8 cellular contexts compared by ENCODE assay signal in the genomic region with DNA sequence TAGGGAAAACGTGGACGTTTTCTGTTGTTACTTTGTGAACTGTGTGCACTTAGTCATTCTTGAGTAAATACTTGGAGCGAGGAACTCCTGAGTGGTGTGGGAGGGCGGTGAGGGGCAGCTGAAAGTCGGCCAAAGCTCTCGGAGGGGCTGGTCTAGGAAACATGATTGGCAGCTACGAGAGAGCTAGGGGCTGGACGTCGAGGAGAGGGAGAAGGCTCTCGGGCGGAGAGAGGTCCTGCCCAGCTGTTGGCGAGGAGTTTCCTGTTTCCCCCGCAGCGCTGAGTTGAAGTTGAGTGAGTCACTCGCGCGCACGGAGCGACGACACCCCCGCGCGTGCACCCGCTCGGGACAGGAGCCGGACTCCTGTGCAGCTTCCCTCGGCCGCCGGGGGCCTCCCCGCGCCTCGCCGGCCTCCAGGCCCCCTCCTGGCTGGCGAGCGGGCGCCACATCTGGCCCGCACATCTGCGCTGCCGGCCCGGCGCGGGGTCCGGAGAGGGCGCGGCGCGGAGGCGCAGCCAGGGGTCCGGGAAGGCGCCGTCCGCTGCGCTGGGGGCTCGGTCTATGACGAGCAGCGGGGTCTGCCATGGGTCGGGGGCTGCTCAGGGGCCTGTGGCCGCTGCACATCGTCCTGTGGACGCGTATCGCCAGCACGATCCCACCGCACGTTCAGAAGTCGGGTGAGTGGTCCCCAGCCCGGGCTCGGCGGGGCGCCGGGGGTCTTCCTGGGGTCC. TPM values are rescaled to one million over a fixed set of nuclear protein-coding genes. Genes with fewer than 3 reads are reported as not detected.
DNase-seq lines count a peak whose midpoint lies in the region; ATAC-seq, FAIRE-seq and TF ChIP-seq lines count a peak whose summit lies in the region.

A gene (plus strand): TSS at position 301 of the 731 bp plus-strand sequence. CDS start 283 bp downstream, at position 584.

- H3K27ac Mint-ChIP-seq in Calu3 (ENCODE audit: unreplicated experiment) = peak within 1 kb of the TSS; percentile 82
- peak within 1 kb of the TSS; percentile 100 for H3K27ac Mint-ChIP-seq in activated naive CD4-positive, alpha-beta T cell treated with anti-CD3 and anti-CD28 coated beads for 36 hours

- peak within 1 kb of the TSS; percentile 66 for H3K4me3 Mint-ChIP-seq in Calu3 (ENCODE audit: low read depth, unreplicated experiment)
- peak within 1 kb of the TSS; percentile 94 for H3K4me3 Mint-ChIP-seq in activated naive CD4-positive, alpha-beta T cell treated with anti-CD3 and anti-CD28 coated beads for 36 hours

- no peaks in the 10 kb centered on the region for H3K9me3 ChIP-seq in SK-N-MC (ENCODE audit: low read depth, low read length)

- DNase-seq in Calu3 (peak; percentile 95), HTR-8/SVneo (ENCODE audit: insufficient read length, low spot score) (peak; percentile 86), SK-N-MC (ENCODE audit: low read depth, low spot score) (no peak), germinal center (ENCODE audit: low spot score) (peak; percentile 80), nucleus accumbens (lab: John Stamatoyannopoulos, UW) (peak in 51 of 56 donors; percentile 7 to 79 (median 37)), superior temporal gyrus (ENCODE audit: extremely low spot score) (peak; percentile 41)
- DNase-seq in activated naive CD4-positive, alpha-beta T cell treated with anti-CD3 and anti-CD28 coated beads for 36 hours = peak; percentile 90

- CTCF ChIA-PET in Calu3 (lab: Charles Lee) = interaction anchor here (0.9 to 1.4 kb wide), 4 partner anchors 9 to 204 kb away, joined by 3 to 7 read pairs (median 5); no protein-coding TSS in a partner anchor
- CTCF ChIA-PET in activated naive CD4-positive, alpha-beta T cell treated with anti-CD3 and anti-CD28 coated beads for 36 hours (lab: Charles Lee) = interaction anchor here (0.7 to 4.1 kb wide), 6 partner anchors 9 to 287 kb away, joined by 3 to 13 read pairs (median 4); no protein-coding TSS in a partner anchor

- H3K4me1 Mint-ChIP-seq in Calu3 (ENCODE audit: low read depth, unreplicated experiment) = peaks cover 49% of the 10 kb centered on the region
- peaks cover 52% of the 10 kb centered on the region for H3K4me1 Mint-ChIP-seq in activated naive CD4-positive, alpha-beta T cell treated with anti-CD3 and anti-CD28 coated beads for 36 hours (ENCODE audit: low read depth)

- H3K4me3 ChIP-seq in SK-N-MC = peak within 1 kb of the TSS; percentile 74

- no peaks in the 10 kb centered on the region for H3K9me3 Mint-ChIP-seq in Calu3 (ENCODE audit: low read depth, unreplicated experiment)
- peaks cover 2% of the 10 kb centered on the region for H3K9me3 Mint-ChIP-seq in activated naive CD4-positive, alpha-beta T cell treated with anti-CD3 and anti-CD28 coated beads for 36 hours

- H3K27me3 Mint-ChIP-seq in Calu3 (ENCODE audit: unreplicated experiment) = no peaks in the 10 kb centered on the region
- no peaks in the 10 kb centered on the region for H3K27me3 Mint-ChIP-seq in activated naive CD4-positive, alpha-beta T cell treated with anti-CD3 and anti-CD28 coated beads for 36 hours (ENCODE audit: low read depth)

- H3K27ac ChIP-seq in SK-N-MC = no peak within 1 kb of the TSS

- peak; percentile 96 for FAIRE-seq in HTR-8/SVneo (lab: Jason Lieb, UNC)

- TF ChIP-seq CTCF in Calu3 (IDR thresholded peaks at IDR 0.05; ENCODE audit: unreplicated experiment) = no peak

- peak; percentile 77 for ATAC-seq in GM21381 (IDR thresholded peaks at IDR 0.05; ENCODE audit: unreplicated experiment)

- no peaks in the 10 kb centered on the region for H3K36me3 ChIP-seq in SK-N-MC (ENCODE audit: insufficient read depth, low read length)

- TSS peak; percentile 3 for BruUV-seq in Calu3 (replicated peaks; lab: Mats Ljungman, UMichigan)

- peak within 1 kb of the TSS; percentile 32 for H3K9ac ChIP-seq in SK-N-MC (ENCODE audit: insufficient read length)

- intact Hi-C loops in Calu3 (cut with micrococcal nuclease; ENCODE audit: unreplicated experiment) = loop anchor here (2.0 to 5.0 kb wide), 4 partner anchors 62 to 264 kb away; no protein-coding TSS in a partner anchor
- intact Hi-C loops in activated naive CD4-positive, alpha-beta T cell treated with anti-CD3 and anti-CD28 coated beads for 36 hours (cut with micrococcal nuclease) = loop anchor here (1.0 to 10.0 kb wide), 7 partner anchors 14 to 926 kb away; a partner anchor contains a TSS

- H3K36me3 Mint-ChIP-seq in Calu3 (ENCODE audit: insufficient read depth, unreplicated experiment) = peaks cover 51% of the 10 kb centered on the region
- peaks cover 43% of the 10 kb centered on the region for H3K36me3 Mint-ChIP-seq in activated naive CD4-positive, alpha-beta T cell treated with anti-CD3 and anti-CD28 coated beads for 36 hours (ENCODE audit: low read depth)

RNA-seq across cellular contexts. Expression of the gene that starts here (rescaled TPM):
- total RNA-seq in Calu3 (2022) = 103 and 105 TPM in 2 replicates
- 10 to 100 TPM; 57.8 to 58.1 TPM for total RNA-seq in activated naive CD4-positive, alpha-beta T cell treated with anti-CD3 and anti-CD28 coated beads for 36 hours
